ENCODE assay signal across 1 cellular context in the genomic region with DNA sequence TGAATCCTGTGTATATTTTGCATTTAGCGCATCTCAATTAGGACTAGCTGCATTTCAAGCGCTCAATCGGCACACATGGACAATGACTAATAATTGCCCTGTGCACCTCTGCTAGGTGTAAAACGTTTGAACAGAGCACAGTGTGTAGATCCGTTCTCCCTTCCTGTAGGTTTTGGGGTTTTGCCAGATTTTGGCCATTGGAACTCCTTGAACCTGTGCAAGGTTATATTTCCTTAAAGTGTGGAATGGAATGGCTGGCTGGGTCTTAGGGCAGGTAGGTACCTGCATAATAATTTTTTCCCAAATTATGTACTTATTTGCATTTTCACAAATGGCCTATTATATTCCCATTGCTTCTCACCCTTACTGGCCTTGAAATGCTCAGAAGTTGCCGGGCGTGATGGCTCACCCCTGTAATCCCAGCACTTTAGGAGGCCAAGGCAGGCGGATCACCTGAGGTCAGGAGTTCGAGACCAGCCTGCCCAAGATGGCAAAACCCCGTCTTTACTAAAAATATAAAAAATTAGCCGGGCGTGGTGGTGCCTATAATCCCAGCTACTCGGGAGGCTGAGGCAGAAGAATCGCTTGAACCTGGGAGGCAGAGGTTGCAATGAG.
TF ChIP-seq lines count a peak whose summit lies in the region.

No MANE protein-coding gene starts in this region.

TF ChIP-seq in K562, 482 proteins besides CTCF, POLR2A, EP300 and RAD21 (continued from another document and continues in another):
- TF ChIP-seq, protein P1, sequence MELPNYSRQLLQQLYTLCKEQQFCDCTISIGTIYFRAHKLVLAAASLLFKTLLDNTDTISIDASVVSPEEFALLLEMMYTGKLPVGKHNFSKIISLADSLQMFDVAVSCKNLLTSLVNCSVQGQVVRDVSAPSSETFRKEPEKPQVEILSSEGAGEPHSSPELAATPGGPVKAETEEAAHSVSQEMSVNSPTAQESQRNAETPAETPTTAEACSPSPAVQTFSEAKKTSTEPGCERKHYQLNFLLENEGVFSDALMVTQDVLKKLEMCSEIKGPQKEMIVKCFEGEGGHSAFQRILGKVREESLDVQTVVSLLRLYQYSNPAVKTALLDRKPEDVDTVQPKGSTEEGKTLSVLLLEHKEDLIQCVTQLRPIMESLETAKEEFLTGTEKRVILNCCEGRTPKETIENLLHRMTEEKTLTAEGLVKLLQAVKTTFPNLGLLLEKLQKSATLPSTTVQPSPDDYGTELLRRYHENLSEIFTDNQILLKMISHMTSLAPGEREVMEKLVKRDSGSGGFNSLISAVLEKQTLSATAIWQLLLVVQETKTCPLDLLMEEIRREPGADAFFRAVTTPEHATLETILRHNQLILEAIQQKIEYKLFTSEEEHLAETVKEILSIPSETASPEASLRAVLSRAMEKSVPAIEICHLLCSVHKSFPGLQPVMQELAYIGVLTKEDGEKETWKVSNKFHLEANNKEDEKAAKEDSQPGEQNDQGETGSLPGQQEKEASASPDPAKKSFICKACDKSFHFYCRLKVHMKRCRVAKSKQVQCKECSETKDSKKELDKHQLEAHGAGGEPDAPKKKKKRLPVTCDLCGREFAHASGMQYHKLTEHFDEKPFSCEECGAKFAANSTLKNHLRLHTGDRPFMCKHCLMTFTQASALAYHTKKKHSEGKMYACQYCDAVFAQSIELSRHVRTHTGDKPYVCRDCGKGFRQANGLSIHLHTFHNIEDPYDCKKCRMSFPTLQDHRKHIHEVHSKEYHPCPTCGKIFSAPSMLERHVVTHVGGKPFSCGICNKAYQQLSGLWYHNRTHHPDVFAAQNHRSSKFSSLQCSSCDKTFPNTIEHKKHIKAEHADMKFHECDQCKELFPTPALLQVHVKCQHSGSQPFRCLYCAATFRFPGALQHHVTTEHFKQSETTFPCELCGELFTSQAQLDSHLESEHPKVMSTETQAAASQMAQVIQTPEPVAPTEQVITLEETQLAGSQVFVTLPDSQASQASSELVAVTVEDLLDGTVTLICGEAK (IDR thresholded peaks at IDR 0.05) = peak; percentile 48; the same call in 1 of the 2 replicates
- TF ChIP-seq, protein P1 (CRISPR knock-in tag; IDR thresholded peaks at IDR 0.05) = no peak
- peak; percentile 11; the same call in 1 of the 2 replicates for TF ChIP-seq ZEB2 (IDR thresholded peaks at IDR 0.05)
- TF ChIP-seq, protein P2, sequence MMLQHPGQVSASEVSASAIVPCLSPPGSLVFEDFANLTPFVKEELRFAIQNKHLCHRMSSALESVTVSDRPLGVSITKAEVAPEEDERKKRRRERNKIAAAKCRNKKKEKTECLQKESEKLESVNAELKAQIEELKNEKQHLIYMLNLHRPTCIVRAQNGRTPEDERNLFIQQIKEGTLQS (IDR thresholded peaks at IDR 0.05) = no peak
- TF ChIP-seq, protein P2 (CRISPR knock-in tag; conservative IDR thresholded peaks at IDR 0.05) = peak; percentile 89
- peak; percentile 77 for TF ChIP-seq DACH1 (IDR thresholded peaks at IDR 0.05; ENCODE audit: partially characterized antibody)
- TF ChIP-seq ZNF707 (CRISPR knock-in tag; conservative IDR thresholded peaks at IDR 0.05) = no peak
- TF ChIP-seq ZNF695 (CRISPR knock-in tag; IDR thresholded peaks at IDR 0.05) = no peak
- TF ChIP-seq, protein P3, sequence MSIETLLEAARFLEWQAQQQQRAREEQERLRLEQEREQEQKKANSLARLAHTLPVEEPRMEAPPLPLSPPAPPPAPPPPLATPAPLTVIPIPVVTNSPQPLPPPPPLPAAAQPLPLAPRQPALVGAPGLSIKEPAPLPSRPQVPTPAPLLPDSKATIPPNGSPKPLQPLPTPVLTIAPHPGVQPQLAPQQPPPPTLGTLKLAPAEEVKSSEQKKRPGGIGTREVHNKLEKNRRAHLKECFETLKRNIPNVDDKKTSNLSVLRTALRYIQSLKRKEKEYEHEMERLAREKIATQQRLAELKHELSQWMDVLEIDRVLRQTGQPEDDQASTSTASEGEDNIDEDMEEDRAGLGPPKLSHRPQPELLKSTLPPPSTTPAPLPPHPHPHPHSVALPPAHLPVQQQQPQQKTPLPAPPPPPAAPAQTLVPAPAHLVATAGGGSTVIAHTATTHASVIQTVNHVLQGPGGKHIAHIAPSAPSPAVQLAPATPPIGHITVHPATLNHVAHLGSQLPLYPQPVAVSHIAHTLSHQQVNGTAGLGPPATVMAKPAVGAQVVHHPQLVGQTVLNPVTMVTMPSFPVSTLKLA (conservative IDR thresholded peaks at IDR 0.05) = 0 out of 4 replicates have a peak, but pooled peaks of 1 of the 2 experiments have one; percentile 8
- no peak for TF ChIP-seq BRD9 (IDR thresholded peaks at IDR 0.05; ENCODE audit: low read depth, partially characterized antibody)
- no peak for TF ChIP-seq XRCC3 (IDR thresholded peaks at IDR 0.05)
- TF ChIP-seq ZNF197 (CRISPR knock-in tag; IDR thresholded peaks at IDR 0.05; ENCODE audit: low read depth) = no peak
- no peak for TF ChIP-seq ZFP30 (CRISPR knock-in tag; IDR thresholded peaks at IDR 0.05; ENCODE audit: borderline replicate concordance)
- no peak for TF ChIP-seq ESRRA (IDR thresholded peaks at IDR 0.05; ENCODE audit: borderline replicate concordance, low read depth)
- no peak for TF ChIP-seq CBFA2T2 (conservative IDR thresholded peaks at IDR 0.05)
- TF ChIP-seq, protein P4, sequence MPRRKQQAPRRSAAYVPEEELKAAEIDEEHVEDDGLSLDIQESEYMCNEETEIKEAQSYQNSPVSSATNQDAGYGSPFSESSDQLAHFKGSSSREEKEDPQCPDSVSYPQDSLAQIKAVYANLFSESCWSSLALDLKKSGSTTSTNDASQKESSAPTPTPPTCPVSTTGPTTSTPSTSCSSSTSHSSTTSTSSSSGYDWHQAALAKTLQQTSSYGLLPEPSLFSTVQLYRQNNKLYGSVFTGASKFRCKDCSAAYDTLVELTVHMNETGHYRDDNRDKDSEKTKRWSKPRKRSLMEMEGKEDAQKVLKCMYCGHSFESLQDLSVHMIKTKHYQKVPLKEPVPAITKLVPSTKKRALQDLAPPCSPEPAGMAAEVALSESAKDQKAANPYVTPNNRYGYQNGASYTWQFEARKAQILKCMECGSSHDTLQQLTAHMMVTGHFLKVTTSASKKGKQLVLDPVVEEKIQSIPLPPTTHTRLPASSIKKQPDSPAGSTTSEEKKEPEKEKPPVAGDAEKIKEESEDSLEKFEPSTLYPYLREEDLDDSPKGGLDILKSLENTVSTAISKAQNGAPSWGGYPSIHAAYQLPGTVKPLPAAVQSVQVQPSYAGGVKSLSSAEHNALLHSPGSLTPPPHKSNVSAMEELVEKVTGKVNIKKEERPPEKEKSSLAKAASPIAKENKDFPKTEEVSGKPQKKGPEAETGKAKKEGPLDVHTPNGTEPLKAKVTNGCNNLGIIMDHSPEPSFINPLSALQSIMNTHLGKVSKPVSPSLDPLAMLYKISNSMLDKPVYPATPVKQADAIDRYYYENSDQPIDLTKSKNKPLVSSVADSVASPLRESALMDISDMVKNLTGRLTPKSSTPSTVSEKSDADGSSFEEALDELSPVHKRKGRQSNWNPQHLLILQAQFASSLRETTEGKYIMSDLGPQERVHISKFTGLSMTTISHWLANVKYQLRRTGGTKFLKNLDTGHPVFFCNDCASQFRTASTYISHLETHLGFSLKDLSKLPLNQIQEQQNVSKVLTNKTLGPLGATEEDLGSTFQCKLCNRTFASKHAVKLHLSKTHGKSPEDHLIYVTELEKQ (CRISPR knock-in tag; IDR thresholded peaks at IDR 0.05) = no peak
- peak in 1 of 2 experiments; percentile 8; a peak in 1 of 4 replicates for TF ChIP-seq FOXA3 (CRISPR knock-in tag; conservative IDR thresholded peaks at IDR 0.05 in 1 of 2, IDR thresholded peaks at IDR 0.05 in 1 of 2)
- TF ChIP-seq, protein P5, sequence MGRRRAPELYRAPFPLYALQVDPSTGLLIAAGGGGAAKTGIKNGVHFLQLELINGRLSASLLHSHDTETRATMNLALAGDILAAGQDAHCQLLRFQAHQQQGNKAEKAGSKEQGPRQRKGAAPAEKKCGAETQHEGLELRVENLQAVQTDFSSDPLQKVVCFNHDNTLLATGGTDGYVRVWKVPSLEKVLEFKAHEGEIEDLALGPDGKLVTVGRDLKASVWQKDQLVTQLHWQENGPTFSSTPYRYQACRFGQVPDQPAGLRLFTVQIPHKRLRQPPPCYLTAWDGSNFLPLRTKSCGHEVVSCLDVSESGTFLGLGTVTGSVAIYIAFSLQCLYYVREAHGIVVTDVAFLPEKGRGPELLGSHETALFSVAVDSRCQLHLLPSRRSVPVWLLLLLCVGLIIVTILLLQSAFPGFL (CRISPR knock-in tag; IDR thresholded peaks at IDR 0.05) = peak; percentile 74; the same call in 1 of the 2 replicates
- peak; percentile 69 for TF ChIP-seq SP1 (CRISPR knock-in tag; IDR thresholded peaks at IDR 0.05)
- TF ChIP-seq ZNF146 (CRISPR knock-in tag; IDR thresholded peaks at IDR 0.05; ENCODE audit: unreplicated experiment) = peak; percentile 2
- TF ChIP-seq NRF1 (conservative IDR thresholded peaks at IDR 0.05 in 1 of 2, IDR thresholded peaks at IDR 0.05 in 1 of 2) = 0 out of 4 replicates have a peak, but pooled peaks of 1 of the 2 experiments have one; percentile 6
- peak; percentile 75 for TF ChIP-seq NFIC (IDR thresholded peaks at IDR 0.05)
- TF ChIP-seq, protein P6, sequence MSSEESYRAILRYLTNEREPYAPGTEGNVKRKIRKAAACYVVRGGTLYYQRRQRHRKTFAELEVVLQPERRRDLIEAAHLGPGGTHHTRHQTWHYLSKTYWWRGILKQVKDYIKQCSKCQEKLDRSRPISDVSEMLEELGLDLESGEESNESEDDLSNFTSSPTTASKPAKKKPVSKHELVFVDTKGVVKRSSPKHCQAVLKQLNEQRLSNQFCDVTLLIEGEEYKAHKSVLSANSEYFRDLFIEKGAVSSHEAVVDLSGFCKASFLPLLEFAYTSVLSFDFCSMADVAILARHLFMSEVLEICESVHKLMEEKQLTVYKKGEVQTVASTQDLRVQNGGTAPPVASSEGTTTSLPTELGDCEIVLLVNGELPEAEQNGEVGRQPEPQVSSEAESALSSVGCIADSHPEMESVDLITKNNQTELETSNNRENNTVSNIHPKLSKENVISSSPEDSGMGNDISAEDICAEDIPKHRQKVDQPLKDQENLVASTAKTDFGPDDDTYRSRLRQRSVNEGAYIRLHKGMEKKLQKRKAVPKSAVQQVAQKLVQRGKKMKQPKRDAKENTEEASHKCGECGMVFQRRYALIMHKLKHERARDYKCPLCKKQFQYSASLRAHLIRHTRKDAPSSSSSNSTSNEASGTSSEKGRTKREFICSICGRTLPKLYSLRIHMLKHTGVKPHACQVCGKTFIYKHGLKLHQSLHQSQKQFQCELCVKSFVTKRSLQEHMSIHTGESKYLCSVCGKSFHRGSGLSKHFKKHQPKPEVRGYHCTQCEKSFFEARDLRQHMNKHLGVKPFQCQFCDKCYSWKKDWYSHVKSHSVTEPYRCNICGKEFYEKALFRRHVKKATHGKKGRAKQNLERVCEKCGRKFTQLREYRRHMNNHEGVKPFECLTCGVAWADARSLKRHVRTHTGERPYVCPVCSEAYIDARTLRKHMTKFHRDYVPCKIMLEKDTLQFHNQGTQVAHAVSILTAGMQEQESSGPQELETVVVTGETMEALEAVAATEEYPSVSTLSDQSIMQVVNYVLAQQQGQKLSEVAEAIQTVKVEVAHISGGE (CRISPR knock-in tag; IDR thresholded peaks at IDR 0.05) = peak in 1 of 3 experiments; percentile 95; a peak in 1 of 6 replicates
- TF ChIP-seq ZNF133 (CRISPR knock-in tag; IDR thresholded peaks at IDR 0.05) = no peak
- TF ChIP-seq, protein P7, sequence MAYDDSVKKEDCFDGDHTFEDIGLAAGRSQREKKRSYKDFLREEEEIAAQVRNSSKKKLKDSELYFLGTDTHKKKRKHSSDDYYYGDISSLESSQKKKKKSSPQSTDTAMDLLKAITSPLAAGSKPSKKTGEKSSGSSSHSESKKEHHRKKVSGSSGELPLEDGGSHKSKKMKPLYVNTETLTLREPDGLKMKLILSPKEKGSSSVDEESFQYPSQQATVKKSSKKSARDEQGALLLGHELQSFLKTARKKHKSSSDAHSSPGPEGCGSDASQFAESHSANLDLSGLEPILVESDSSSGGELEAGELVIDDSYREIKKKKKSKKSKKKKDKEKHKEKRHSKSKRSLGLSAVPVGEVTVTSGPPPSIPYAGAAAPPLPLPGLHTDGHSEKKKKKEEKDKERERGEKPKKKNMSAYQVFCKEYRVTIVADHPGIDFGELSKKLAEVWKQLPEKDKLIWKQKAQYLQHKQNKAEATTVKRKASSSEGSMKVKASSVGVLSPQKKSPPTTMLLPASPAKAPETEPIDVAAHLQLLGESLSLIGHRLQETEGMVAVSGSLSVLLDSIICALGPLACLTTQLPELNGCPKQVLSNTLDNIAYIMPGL (CRISPR knock-in tag; IDR thresholded peaks at IDR 0.05) = no peak
- no peak for TF ChIP-seq MCM3 (IDR thresholded peaks at IDR 0.05)
- TF ChIP-seq TEAD2 (tag; IDR thresholded peaks at IDR 0.05) = no peak
- peak; percentile 3; the same call in 1 of the 2 replicates for TF ChIP-seq BCOR (IDR thresholded peaks at IDR 0.05)
- TF ChIP-seq, protein P8, sequence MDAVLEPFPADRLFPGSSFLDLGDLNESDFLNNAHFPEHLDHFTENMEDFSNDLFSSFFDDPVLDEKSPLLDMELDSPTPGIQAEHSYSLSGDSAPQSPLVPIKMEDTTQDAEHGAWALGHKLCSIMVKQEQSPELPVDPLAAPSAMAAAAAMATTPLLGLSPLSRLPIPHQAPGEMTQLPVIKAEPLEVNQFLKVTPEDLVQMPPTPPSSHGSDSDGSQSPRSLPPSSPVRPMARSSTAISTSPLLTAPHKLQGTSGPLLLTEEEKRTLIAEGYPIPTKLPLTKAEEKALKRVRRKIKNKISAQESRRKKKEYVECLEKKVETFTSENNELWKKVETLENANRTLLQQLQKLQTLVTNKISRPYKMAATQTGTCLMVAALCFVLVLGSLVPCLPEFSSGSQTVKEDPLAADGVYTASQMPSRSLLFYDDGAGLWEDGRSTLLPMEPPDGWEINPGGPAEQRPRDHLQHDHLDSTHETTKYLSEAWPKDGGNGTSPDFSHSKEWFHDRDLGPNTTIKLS (IDR thresholded peaks at IDR 0.05; ENCODE audit: borderline replicate concordance, low read depth) = 0 out of 2 replicates have a peak, but pooled peaks have one; percentile 13
- TF ChIP-seq ZNF134 (CRISPR knock-in tag; conservative IDR thresholded peaks at IDR 0.05) = no peak
